Comparison of ENCODE assay signal across 1 cellular context in the genomic region with DNA sequence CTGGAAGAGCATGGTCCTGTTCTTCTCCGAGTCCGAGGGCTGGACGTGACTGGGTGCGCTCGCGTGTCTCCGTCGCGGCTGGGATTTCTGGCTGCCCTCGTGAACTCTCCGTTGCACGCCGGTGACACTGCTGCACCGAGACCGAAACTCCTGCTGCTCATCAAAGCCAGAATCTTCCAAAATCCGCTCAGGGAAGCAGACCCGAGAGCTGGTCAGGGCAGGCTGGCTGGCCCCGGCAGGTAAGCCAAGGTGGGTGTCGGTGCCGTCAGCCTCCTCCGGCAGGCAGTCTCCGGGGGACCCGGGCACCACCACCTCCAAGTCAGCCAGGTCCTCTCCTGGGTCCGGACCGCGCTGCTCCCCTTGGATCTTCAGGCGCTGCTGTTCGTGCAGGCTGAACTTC.
TF ChIP-seq lines count a peak whose summit lies in the region.

No MANE protein-coding gene starts in this region.

TF ChIP-seq in H1, 55 proteins besides CTCF, POLR2A, EP300 and RAD21:
- TF ChIP-seq KDM4A (IDR thresholded peaks at IDR 0.05; ENCODE audit: low read depth, low read length, severe bottlenecking) (no peak), TEAD4 (IDR thresholded peaks at IDR 0.05; ENCODE audit: low read depth, low read length) (no peak), SIN3A (conservative IDR thresholded peaks at IDR 0.05 in 1 of 2, IDR thresholded peaks at IDR 0.05 in 1 of 2; ENCODE audit: low read depth in 1 of 2, low read length in 2 of 2) (no peak), TCF12 (IDR thresholded peaks at IDR 0.05; ENCODE audit: low read depth, low read length) (no peak), MAFK (IDR thresholded peaks at IDR 0.05; ENCODE audit: low read depth, low read length) (no peak), GABPA (IDR thresholded peaks at IDR 0.05; ENCODE audit: borderline replicate concordance, insufficient read depth, low read length) (no peak), GTF2F1 (IDR thresholded peaks at IDR 0.05; ENCODE audit: borderline replicate concordance, low read depth, low read length) (no peak), SP4 (IDR thresholded peaks at IDR 0.05; ENCODE audit: low read length) (no peak), FOSL1 (IDR thresholded peaks at IDR 0.05; ENCODE audit: insufficient read depth, low read depth, low read length) (no peak), SRF (IDR thresholded peaks at IDR 0.05; ENCODE audit: low read depth, low read length) (no peak), BACH1 (IDR thresholded peaks at IDR 0.05; ENCODE audit: low read length) (no peak), TAF1 (IDR thresholded peaks at IDR 0.05; ENCODE audit: low read depth, low read length) (no peak), SIRT6 (IDR thresholded peaks at IDR 0.05; ENCODE audit: low read length) (no peak), YY1 (IDR thresholded peaks at IDR 0.05; ENCODE audit: low read depth, low read length) (no peak), NRF1 (IDR thresholded peaks at IDR 0.05; ENCODE audit: low read depth, low read length) (no peak), SAP30 (IDR thresholded peaks at IDR 0.05; ENCODE audit: insufficient read depth, insufficient replicate concordance, low read length) (no peak), CHD1 (IDR thresholded peaks at IDR 0.05; ENCODE audit: low read depth, low read length) (no peak), KDM5A (IDR thresholded peaks at IDR 0.05; ENCODE audit: low read length) (no peak), RNF2 (IDR thresholded peaks at IDR 0.05; ENCODE audit: borderline replicate concordance, low read depth, low read length, missing control alignments, poor library complexity, severe bottlenecking) (no peak)
- TF ChIP-seq, protein P1, sequence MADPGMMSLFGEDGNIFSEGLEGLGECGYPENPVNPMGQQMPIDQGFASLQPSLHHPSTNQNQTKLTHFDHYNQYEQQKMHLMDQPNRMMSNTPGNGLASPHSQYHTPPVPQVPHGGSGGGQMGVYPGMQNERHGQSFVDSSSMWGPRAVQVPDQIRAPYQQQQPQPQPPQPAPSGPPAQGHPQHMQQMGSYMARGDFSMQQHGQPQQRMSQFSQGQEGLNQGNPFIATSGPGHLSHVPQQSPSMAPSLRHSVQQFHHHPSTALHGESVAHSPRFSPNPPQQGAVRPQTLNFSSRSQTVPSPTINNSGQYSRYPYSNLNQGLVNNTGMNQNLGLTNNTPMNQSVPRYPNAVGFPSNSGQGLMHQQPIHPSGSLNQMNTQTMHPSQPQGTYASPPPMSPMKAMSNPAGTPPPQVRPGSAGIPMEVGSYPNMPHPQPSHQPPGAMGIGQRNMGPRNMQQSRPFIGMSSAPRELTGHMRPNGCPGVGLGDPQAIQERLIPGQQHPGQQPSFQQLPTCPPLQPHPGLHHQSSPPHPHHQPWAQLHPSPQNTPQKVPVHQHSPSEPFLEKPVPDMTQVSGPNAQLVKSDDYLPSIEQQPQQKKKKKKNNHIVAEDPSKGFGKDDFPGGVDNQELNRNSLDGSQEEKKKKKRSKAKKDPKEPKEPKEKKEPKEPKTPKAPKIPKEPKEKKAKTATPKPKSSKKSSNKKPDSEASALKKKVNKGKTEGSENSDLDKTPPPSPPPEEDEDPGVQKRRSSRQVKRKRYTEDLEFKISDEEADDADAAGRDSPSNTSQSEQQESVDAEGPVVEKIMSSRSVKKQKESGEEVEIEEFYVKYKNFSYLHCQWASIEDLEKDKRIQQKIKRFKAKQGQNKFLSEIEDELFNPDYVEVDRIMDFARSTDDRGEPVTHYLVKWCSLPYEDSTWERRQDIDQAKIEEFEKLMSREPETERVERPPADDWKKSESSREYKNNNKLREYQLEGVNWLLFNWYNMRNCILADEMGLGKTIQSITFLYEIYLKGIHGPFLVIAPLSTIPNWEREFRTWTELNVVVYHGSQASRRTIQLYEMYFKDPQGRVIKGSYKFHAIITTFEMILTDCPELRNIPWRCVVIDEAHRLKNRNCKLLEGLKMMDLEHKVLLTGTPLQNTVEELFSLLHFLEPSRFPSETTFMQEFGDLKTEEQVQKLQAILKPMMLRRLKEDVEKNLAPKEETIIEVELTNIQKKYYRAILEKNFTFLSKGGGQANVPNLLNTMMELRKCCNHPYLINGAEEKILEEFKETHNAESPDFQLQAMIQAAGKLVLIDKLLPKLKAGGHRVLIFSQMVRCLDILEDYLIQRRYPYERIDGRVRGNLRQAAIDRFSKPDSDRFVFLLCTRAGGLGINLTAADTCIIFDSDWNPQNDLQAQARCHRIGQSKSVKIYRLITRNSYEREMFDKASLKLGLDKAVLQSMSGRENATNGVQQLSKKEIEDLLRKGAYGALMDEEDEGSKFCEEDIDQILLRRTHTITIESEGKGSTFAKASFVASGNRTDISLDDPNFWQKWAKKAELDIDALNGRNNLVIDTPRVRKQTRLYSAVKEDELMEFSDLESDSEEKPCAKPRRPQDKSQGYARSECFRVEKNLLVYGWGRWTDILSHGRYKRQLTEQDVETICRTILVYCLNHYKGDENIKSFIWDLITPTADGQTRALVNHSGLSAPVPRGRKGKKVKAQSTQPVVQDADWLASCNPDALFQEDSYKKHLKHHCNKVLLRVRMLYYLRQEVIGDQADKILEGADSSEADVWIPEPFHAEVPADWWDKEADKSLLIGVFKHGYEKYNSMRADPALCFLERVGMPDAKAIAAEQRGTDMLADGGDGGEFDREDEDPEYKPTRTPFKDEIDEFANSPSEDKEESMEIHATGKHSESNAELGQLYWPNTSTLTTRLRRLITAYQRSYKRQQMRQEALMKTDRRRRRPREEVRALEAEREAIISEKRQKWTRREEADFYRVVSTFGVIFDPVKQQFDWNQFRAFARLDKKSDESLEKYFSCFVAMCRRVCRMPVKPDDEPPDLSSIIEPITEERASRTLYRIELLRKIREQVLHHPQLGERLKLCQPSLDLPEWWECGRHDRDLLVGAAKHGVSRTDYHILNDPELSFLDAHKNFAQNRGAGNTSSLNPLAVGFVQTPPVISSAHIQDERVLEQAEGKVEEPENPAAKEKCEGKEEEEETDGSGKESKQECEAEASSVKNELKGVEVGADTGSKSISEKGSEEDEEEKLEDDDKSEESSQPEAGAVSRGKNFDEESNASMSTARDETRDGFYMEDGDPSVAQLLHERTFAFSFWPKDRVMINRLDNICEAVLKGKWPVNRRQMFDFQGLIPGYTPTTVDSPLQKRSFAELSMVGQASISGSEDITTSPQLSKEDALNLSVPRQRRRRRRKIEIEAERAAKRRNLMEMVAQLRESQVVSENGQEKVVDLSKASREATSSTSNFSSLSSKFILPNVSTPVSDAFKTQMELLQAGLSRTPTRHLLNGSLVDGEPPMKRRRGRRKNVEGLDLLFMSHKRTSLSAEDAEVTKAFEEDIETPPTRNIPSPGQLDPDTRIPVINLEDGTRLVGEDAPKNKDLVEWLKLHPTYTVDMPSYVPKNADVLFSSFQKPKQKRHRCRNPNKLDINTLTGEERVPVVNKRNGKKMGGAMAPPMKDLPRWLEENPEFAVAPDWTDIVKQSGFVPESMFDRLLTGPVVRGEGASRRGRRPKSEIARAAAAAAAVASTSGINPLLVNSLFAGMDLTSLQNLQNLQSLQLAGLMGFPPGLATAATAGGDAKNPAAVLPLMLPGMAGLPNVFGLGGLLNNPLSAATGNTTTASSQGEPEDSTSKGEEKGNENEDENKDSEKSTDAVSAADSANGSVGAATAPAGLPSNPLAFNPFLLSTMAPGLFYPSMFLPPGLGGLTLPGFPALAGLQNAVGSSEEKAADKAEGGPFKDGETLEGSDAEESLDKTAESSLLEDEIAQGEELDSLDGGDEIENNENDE (IDR thresholded peaks at IDR 0.05; ENCODE audit: insufficient replicate concordance, low read length), result no peak
